In genomic region chr7:132148876-132149275, GRCh38 we compare ENCODE assay signal across 5 cellular contexts.
"Had no signal": no experiment of that assay in that cellular context is flagged by ENCODE, and none has a peak within 500 bp of the region (broad histone marks: within the 10 kb centered on the region; RNA-seq: fewer than 3 reads in every experiment).

No MANE protein-coding gene starts in this region.

- H3K9me3 ChIP-seq: HAP-1 had no signal

- H3K4me3 ChIP-seq: GM23248, HAP-1 had no signal

- H2AFZ ChIP-seq: GM23248 had no signal

- DNase-seq: GM23248, GOT3, H7, IMR-90 had no signal

- H3K4me1 ChIP-seq: HAP-1 had no signal

- H3K36me3 ChIP-seq: HAP-1 had no signal

- H3K27ac ChIP-seq: GM23248 had no signal

- H3K9ac ChIP-seq: GM23248 had no signal
